Comparison of ENCODE assay signal across 8 cellular contexts in the genomic region with DNA sequence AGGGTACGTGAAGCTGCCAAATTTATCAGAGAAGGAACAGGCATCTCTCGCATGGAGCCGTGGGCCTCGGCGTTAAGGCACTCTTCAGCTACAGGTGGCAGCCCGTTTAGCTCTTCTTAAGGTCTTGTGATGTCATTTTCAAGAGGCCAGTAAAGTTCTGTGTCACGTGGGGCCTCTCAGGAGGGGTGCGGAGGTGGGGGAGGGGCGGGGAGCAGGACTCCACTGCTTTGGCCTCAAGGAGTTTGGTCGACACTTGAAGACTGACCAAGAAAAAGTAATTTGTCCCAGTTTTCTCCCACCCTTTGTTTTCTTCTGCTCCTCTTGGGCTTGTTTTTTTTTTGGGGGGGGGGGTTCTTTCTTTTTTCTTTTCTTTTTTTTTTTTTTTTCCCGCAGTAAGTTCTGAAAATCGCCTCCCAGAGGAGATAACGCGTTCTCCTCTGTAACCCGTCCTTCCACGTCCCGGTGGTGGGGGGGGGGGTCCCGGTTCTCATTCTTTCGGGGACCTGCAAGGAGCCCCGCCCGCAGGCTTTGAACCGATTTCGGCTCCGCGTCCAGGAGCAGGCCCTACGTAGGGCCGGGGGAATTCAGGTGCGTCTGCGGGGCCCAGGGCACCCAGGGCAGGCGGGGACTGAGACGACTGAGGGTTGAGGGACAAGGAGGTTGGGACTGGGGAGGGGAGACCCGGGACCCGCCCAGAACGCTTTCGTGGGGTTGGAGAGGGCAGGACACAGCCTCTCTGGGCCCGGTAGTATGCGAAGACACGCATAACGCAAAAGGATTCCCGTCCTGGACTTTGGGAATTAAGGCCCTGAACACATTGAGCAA. TPM values are rescaled to one million over a fixed set of nuclear protein-coding genes. Genes with fewer than 3 reads are reported as not detected.
A peak's percentile ranks its signal among the peaks of the same experiment; 100 is the strongest.
DNase-seq lines count a peak whose midpoint lies in the region; ATAC-seq, FAIRE-seq and TF ChIP-seq lines count a peak whose summit lies in the region.

No MANE protein-coding gene starts in this region.

- H3K4me1 ChIP-seq in BLaER1: peaks cover 44% of the 10 kb centered on the region

- H3K27me3 ChIP-seq in BLaER1: peaks cover 24% of the 10 kb centered on the region

- no peaks in the 10 kb centered on the region for H3K9me3 ChIP-seq in BLaER1

- peak overlapping the region; percentile 61; the same call in 1 of the 2 replicates for H3K9ac ChIP-seq in BLaER1

- ATAC-seq in GM21367 (IDR thresholded peaks at IDR 0.05; ENCODE audit: unreplicated experiment): peak; percentile 74

- H3K4me3 Mint-ChIP-seq in neural crest cell: peak overlapping the region; percentile 88

- peaks cover 3% of the 10 kb centered on the region for H3K9me3 Mint-ChIP-seq in neural crest cell

- peak overlapping the region; percentile 85 for H3K4me2 ChIP-seq in BLaER1

- peaks cover 45% of the 10 kb centered on the region for H3K27me3 Mint-ChIP-seq in neural crest cell (ENCODE audit: low read depth)

- DNase-seq in LNCaP clone FGC (ENCODE audit: low read depth) (no peak), fibroblast of mammary gland (ENCODE audit: low read depth) (peak; percentile 84), neural crest cell (ENCODE audit: low read depth, low spot score) (peak; percentile 45), urothelium cell line (ENCODE audit: low spot score) (peak; percentile 23), posterior vena cava (ENCODE audit: low spot score) (no peak)
- peak; percentile 69 for DNase-seq in activated CD8-positive, alpha-beta memory T cell treated with anti-CD3 and anti-CD28 coated beads for 24 hours

- peaks cover 21% of the 10 kb centered on the region for H3K4me1 Mint-ChIP-seq in neural crest cell

- H3K27ac ChIP-seq in BLaER1: no peak overlapping the region

- peak overlapping the region; percentile 88 for H3K27ac Mint-ChIP-seq in neural crest cell (ENCODE audit: unreplicated experiment)

- intact Hi-C loops in posterior vena cava (cut with DNase I): no loop called here

- peak overlapping the region; percentile 62 for H3K4me3 ChIP-seq in BLaER1
- H3K4me3 ChIP-seq in LNCaP clone FGC (ENCODE audit: low read depth, low read length): peak overlapping the region; percentile 24; the same call in 1 of the 2 replicates
- H3K4me3 ChIP-seq in fibroblast of mammary gland (ENCODE audit: control insufficient read depth, low read depth, low read length): peak overlapping the region; percentile 73

- H4K20me1 ChIP-seq in BLaER1: no peaks in the 10 kb centered on the region

- no peaks in the 10 kb centered on the region for H3K36me3 ChIP-seq in BLaER1

- TF ChIP-seq CTCF in LNCaP clone FGC (IDR thresholded peaks at IDR 0.05; ENCODE audit: control insufficient read depth, extremely low read depth, insufficient read depth) (no peak), fibroblast of mammary gland (conservative IDR thresholded peaks at IDR 0.05; ENCODE audit: control insufficient read depth, insufficient read depth, low read depth, low read length) (no peak), neural crest cell (conservative IDR thresholded peaks at IDR 0.05) (no peak)

- FAIRE-seq in urothelium cell line (lab: Jason Lieb, UNC): no peak

- H3K36me3 Mint-ChIP-seq in neural crest cell (ENCODE audit: low read depth): no peaks in the 10 kb centered on the region

RNA-seq across cellular contexts. Expression of a gene that starts 26.0 kb away (rescaled TPM):
- total RNA-seq in neural crest cell: not detected in 2 replicates
- total RNA-seq in posterior vena cava: not detected

RNA-seq across cellular contexts. Expression of a gene that starts 36.1 kb away (rescaled TPM):
- total RNA-seq in neural crest cell (not detected in 2 replicates), posterior vena cava (not detected)

RNA-seq across cellular contexts. Expression of a gene that starts 46.3 kb away (rescaled TPM):
- total RNA-seq in neural crest cell (11.8 and 12.5 TPM in 2 replicates), posterior vena cava (1 to 10 TPM; 2.0 to 2.8 TPM)

Comparison
In these comparisons a context has a peak if more than half of its experiments do, and no peak if none do; other contexts are left out.
1. DNase-seq: peak in activated CD8-positive, alpha-beta memory T cell treated with anti-CD3 and anti-CD28 coated beads for 24 hours (single experiment), fibroblast of mammary gland (single experiment), neural crest cell (single experiment) and urothelium cell line (single experiment); none in LNCaP clone FGC (single experiment) and posterior vena cava (single experiment).
2. Peak in every context shown above with its lines, with median percentiles within 50 percentile points of each other: H3K4me3 ChIP-seq.